In the genomic region with DNA sequence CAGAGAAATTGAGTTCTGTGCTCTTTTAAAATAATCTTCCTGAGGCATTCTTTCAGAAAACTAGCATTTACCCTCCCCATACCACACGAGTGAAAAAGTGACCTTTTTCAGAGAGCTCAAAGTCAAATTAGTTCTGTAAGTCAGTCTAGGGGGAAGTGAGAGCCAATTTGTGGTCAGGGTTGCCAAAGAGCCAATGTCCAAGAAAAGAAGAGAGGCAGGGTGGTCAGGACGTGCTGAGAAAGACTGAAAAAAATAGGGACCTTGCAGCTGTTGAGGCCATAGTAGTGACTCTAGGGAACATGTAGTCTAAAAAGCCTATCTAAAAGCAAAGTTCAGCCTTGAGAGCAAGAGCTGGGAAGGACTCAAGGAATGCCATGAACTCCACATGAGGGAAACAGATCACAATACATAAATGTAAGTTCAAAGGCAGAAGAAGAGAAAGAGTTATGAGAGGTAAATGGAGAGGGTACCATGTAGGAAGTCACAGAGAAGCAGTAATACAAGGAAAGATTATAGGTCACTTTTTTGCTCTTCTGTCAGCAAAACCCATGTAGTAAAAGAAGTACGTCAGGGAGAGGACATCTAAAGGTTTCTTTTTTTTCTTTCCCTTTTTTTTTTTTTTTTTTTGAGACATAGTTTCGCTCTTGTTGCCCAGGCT, we compare ENCODE assay signal across 14 cellular contexts.
A peak's percentile ranks its signal among the peaks of the same experiment; 100 is the strongest.
DNase-seq lines count a peak whose midpoint lies in the region; ATAC-seq, FAIRE-seq and TF ChIP-seq lines count a peak whose summit lies in the region.
"Had no signal": no experiment of that assay in that cellular context is flagged by ENCODE, and none has a peak within 500 bp of the region (broad histone marks: within the 10 kb centered on the region; RNA-seq: fewer than 3 reads in every experiment).

No MANE protein-coding gene starts in this region.

- peak; percentile 53 for DNase-seq in SKM-1 (lab: John Stamatoyannopoulos, UW; ENCODE audit: unreplicated experiment)
- DNase-seq in NK-92 (lab: John Stamatoyannopoulos, UW; ENCODE audit: unreplicated experiment), result no peak
- no peak for DNase-seq in NCI-H510A (lab: John Stamatoyannopoulos, UW)
- no peak for DNase-seq in omental fat pad (ENCODE audit: low spot score)
- DNase-seq in pancreas, result no peak
- DNase-seq: activated T-cell treated with anti-CD3 and anti-CD28 coated beads, Interleukin-2, amount 50 U/mL, for 48 hours; foreskin keratinocyte; left lung; NCI-H510A treated with DMSO at 0.1 percent for 48 hours; posterior cingulate gyrus had no signal

- no peak overlapping the region for H3K27ac ChIP-seq in pancreas
- H3K27ac ChIP-seq: foreskin keratinocyte, left lung, vagina had no signal

- no peak overlapping the region for H3K4me3 ChIP-seq in pancreas
- H3K4me3 ChIP-seq: left lung, vagina had no signal

- H3K36me3 ChIP-seq in pancreas, result no peaks in the 10 kb centered on the region
- H3K36me3 ChIP-seq: left lung, vagina had no signal

- TF ChIP-seq CTCF in omental fat pad (IDR thresholded peaks at IDR 0.05) (no peak), pancreas (IDR thresholded peaks at IDR 0.05) (no peak)

- H3K9me3 ChIP-seq in pancreas, result no peaks in the 10 kb centered on the region
- H3K9me3 ChIP-seq: left lung, vagina had no signal

- no peaks in the 10 kb centered on the region for H3K4me1 ChIP-seq in pancreas
- H3K4me1 ChIP-seq: foreskin keratinocyte, left lung, vagina had no signal

- H3K27me3 ChIP-seq in pancreas, result no peaks in the 10 kb centered on the region
- H3K27me3 ChIP-seq: foreskin keratinocyte, left lung, vagina had no signal

- ATAC-seq in GM18868 (IDR thresholded peaks at IDR 0.05; ENCODE audit: unreplicated experiment) (peak; percentile 92), GM21576 (IDR thresholded peaks at IDR 0.05; ENCODE audit: unreplicated experiment) (peak; percentile 97), HG03108 (IDR thresholded peaks at IDR 0.05; ENCODE audit: unreplicated experiment) (peak; percentile 91), omental fat pad (ENCODE audit: low FRiP score) (no peak), pancreas (no peak)
- ATAC-seq: foreskin keratinocyte, left lung had no signal

- FAIRE-seq in pancreas (lab: Jason Lieb, UNC), result no peak

- intact Hi-C loops in pancreas (cut with DNase I), result no loop called here

- whole genome bisulfite sequencing in pancreas, 2 donors, result 77 to 81% methylated on average over 4 of the region's 4 CpGs

Comparison
In these comparisons a context has a peak if more than half of its experiments do, and no peak if none do; other contexts are left out.
1. ATAC-seq: peak in GM18868 (single experiment), GM21576 (single experiment) and HG03108 (single experiment); none in omental fat pad (single experiment) and pancreas (0 of 4).